In the genomic region with DNA sequence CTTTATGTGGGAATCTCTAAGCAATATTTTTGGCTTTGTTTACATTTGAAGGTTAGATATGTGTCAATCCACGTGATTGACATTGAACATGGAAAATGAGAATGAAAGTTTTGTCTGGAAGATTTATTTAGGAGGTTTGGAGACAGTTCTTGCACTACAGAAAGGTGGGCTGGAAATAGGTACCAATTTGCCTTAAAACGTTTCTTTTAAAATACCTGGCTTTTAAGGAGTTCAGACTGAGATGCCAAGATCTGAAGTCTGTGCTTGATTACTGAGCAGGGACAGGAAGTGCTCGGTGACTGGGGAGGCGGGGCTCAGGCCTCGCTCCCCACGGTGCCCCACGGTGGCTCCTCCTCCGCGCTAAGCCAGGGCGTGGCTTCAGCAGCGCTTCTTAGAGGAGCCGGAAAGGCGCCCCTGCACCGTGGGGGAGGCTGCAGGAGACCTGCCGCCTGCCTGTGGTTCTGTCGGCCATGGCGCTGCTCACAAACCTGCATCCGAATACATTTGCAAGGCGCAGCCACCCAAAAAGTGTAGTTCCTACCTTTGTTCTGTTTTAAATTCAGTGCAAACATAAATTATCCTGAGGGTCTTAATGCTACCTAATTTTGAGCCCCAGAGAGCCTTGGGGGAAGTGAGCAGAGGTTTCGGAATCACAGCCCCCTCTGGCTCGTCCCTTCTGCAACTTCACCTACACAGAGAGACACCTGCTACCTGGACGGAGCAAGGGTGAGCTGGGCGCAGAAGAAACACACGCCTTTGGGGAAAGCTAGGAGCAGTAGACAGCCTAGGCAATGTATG, we compare ENCODE assay signal across 1 cellular context.
TF ChIP-seq lines count a peak whose summit lies in the region.

No MANE protein-coding gene starts in this region.

TF ChIP-seq in GM12878, 131 proteins besides CTCF, POLR2A, EP300 and RAD21 (continued from another document and continues in another):
- TF ChIP-seq ZNF687 (IDR thresholded peaks at IDR 0.05) (peak; percentile 59), HDAC6 (IDR thresholded peaks at IDR 0.05; ENCODE audit: unreplicated experiment) (no peak), ZNF24 (IDR thresholded peaks at IDR 0.05) (no peak), BHLHE40 (IDR thresholded peaks at IDR 0.05; ENCODE audit: borderline replicate concordance in 1 of 2, low read depth in 2 of 2, low read length in 1 of 2) (peak; percentile 30 to 70; a peak in 2 of 4 replicates), MTA3 (IDR thresholded peaks at IDR 0.05; ENCODE audit: borderline replicate concordance, low read length) (no peak), FOXK2 (IDR thresholded peaks at IDR 0.05) (no peak), TCF7 (IDR thresholded peaks at IDR 0.05; ENCODE audit: borderline replicate concordance) (no peak), ZNF622 (IDR thresholded peaks at IDR 0.05) (no peak), CBFB (IDR thresholded peaks at IDR 0.05; ENCODE audit: low read depth) (0 out of 2 replicates have a peak, but pooled peaks have one; percentile 48), ZZZ3 (IDR thresholded peaks at IDR 0.05; ENCODE audit: control insufficient read depth, insufficient read length, low read depth) (no peak), PKNOX1 (IDR thresholded peaks at IDR 0.05) (peak; percentile 92), HCFC1 (IDR thresholded peaks at IDR 0.05; ENCODE audit: low read length) (no peak), IRF3 (IDR thresholded peaks at IDR 0.05) (no peak), TARDBP (IDR thresholded peaks at IDR 0.05; ENCODE audit: borderline replicate concordance) (no peak), RCOR1 (conservative IDR thresholded peaks at IDR 0.05; ENCODE audit: low read depth, low read length) (no peak), YY1 (IDR thresholded peaks at IDR 0.05; ENCODE audit: low read depth, low read length) (peak; percentile 91), USF2 (IDR thresholded peaks at IDR 0.05; ENCODE audit: borderline replicate concordance, low read depth, low read length) (no peak), KAT2A (conservative IDR thresholded peaks at IDR 0.05; ENCODE audit: control insufficient read depth, low read depth, low read length) (no peak), RB1 (IDR thresholded peaks at IDR 0.05; ENCODE audit: borderline replicate concordance) (no peak), NR2C1 (IDR thresholded peaks at IDR 0.05) (no peak), LARP7 (IDR thresholded peaks at IDR 0.05) (no peak), SIX5 (IDR thresholded peaks at IDR 0.05; ENCODE audit: low read depth, low read length, severe bottlenecking) (no peak), PAX5 (IDR thresholded peaks at IDR 0.05; ENCODE audit: borderline replicate concordance, low read depth, low read length) (no peak; the same call in 1 of the 2 replicates), TBL1XR1 (IDR thresholded peaks at IDR 0.05; ENCODE audit: low read depth, low read length) (0 out of 2 replicates have a peak, but pooled peaks have one; percentile 40), ASH2L (IDR thresholded peaks at IDR 0.05; ENCODE audit: borderline replicate concordance, low read depth) (no peak), MXI1 (IDR thresholded peaks at IDR 0.05; ENCODE audit: low read depth, low read length) (peak; percentile 78), RUNX3 (IDR thresholded peaks at IDR 0.05; ENCODE audit: low read length) (no peak), IKZF2 (IDR thresholded peaks at IDR 0.05) (no peak), E2F4 (IDR thresholded peaks at IDR 0.05; ENCODE audit: low read depth, low read length) (0 out of 2 replicates have a peak, but pooled peaks have one; percentile 27)
- TF ChIP-seq, protein P1, sequence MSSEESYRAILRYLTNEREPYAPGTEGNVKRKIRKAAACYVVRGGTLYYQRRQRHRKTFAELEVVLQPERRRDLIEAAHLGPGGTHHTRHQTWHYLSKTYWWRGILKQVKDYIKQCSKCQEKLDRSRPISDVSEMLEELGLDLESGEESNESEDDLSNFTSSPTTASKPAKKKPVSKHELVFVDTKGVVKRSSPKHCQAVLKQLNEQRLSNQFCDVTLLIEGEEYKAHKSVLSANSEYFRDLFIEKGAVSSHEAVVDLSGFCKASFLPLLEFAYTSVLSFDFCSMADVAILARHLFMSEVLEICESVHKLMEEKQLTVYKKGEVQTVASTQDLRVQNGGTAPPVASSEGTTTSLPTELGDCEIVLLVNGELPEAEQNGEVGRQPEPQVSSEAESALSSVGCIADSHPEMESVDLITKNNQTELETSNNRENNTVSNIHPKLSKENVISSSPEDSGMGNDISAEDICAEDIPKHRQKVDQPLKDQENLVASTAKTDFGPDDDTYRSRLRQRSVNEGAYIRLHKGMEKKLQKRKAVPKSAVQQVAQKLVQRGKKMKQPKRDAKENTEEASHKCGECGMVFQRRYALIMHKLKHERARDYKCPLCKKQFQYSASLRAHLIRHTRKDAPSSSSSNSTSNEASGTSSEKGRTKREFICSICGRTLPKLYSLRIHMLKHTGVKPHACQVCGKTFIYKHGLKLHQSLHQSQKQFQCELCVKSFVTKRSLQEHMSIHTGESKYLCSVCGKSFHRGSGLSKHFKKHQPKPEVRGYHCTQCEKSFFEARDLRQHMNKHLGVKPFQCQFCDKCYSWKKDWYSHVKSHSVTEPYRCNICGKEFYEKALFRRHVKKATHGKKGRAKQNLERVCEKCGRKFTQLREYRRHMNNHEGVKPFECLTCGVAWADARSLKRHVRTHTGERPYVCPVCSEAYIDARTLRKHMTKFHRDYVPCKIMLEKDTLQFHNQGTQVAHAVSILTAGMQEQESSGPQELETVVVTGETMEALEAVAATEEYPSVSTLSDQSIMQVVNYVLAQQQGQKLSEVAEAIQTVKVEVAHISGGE (CRISPR knock-in tag; IDR thresholded peaks at IDR 0.05): no peak
- TF ChIP-seq, protein P2, sequence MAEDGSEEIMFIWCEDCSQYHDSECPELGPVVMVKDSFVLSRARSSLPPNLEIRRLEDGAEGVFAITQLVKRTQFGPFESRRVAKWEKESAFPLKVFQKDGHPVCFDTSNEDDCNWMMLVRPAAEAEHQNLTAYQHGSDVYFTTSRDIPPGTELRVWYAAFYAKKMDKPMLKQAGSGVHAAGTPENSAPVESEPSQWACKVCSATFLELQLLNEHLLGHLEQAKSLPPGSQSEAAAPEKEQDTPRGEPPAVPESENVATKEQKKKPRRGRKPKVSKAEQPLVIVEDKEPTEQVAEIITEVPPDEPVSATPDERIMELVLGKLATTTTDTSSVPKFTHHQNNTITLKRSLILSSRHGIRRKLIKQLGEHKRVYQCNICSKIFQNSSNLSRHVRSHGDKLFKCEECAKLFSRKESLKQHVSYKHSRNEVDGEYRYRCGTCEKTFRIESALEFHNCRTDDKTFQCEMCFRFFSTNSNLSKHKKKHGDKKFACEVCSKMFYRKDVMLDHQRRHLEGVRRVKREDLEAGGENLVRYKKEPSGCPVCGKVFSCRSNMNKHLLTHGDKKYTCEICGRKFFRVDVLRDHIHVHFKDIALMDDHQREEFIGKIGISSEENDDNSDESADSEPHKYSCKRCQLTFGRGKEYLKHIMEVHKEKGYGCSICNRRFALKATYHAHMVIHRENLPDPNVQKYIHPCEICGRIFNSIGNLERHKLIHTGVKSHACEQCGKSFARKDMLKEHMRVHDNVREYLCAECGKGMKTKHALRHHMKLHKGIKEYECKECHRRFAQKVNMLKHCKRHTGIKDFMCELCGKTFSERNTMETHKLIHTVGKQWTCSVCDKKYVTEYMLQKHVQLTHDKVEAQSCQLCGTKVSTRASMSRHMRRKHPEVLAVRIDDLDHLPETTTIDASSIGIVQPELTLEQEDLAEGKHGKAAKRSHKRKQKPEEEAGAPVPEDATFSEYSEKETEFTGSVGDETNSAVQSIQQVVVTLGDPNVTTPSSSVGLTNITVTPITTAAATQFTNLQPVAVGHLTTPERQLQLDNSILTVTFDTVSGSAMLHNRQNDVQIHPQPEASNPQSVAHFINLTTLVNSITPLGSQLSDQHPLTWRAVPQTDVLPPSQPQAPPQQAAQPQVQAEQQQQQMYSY (CRISPR knock-in tag; IDR thresholded peaks at IDR 0.05): no peak
- TF ChIP-seq, protein P3, sequence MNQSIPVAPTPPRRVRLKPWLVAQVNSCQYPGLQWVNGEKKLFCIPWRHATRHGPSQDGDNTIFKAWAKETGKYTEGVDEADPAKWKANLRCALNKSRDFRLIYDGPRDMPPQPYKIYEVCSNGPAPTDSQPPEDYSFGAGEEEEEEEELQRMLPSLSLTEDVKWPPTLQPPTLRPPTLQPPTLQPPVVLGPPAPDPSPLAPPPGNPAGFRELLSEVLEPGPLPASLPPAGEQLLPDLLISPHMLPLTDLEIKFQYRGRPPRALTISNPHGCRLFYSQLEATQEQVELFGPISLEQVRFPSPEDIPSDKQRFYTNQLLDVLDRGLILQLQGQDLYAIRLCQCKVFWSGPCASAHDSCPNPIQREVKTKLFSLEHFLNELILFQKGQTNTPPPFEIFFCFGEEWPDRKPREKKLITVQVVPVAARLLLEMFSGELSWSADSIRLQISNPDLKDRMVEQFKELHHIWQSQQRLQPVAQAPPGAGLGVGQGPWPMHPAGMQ (IDR thresholded peaks at IDR 0.05; ENCODE audit: borderline replicate concordance): no peak
- TF ChIP-seq, protein P4, sequence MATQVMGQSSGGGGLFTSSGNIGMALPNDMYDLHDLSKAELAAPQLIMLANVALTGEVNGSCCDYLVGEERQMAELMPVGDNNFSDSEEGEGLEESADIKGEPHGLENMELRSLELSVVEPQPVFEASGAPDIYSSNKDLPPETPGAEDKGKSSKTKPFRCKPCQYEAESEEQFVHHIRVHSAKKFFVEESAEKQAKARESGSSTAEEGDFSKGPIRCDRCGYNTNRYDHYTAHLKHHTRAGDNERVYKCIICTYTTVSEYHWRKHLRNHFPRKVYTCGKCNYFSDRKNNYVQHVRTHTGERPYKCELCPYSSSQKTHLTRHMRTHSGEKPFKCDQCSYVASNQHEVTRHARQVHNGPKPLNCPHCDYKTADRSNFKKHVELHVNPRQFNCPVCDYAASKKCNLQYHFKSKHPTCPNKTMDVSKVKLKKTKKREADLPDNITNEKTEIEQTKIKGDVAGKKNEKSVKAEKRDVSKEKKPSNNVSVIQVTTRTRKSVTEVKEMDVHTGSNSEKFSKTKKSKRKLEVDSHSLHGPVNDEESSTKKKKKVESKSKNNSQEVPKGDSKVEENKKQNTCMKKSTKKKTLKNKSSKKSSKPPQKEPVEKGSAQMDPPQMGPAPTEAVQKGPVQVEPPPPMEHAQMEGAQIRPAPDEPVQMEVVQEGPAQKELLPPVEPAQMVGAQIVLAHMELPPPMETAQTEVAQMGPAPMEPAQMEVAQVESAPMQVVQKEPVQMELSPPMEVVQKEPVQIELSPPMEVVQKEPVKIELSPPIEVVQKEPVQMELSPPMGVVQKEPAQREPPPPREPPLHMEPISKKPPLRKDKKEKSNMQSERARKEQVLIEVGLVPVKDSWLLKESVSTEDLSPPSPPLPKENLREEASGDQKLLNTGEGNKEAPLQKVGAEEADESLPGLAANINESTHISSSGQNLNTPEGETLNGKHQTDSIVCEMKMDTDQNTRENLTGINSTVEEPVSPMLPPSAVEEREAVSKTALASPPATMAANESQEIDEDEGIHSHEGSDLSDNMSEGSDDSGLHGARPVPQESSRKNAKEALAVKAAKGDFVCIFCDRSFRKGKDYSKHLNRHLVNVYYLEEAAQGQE (IDR thresholded peaks at IDR 0.05; ENCODE audit: low read depth, low read length): no peak
